Comparison of ENCODE assay signal across 3 cellular contexts in the genomic region with DNA sequence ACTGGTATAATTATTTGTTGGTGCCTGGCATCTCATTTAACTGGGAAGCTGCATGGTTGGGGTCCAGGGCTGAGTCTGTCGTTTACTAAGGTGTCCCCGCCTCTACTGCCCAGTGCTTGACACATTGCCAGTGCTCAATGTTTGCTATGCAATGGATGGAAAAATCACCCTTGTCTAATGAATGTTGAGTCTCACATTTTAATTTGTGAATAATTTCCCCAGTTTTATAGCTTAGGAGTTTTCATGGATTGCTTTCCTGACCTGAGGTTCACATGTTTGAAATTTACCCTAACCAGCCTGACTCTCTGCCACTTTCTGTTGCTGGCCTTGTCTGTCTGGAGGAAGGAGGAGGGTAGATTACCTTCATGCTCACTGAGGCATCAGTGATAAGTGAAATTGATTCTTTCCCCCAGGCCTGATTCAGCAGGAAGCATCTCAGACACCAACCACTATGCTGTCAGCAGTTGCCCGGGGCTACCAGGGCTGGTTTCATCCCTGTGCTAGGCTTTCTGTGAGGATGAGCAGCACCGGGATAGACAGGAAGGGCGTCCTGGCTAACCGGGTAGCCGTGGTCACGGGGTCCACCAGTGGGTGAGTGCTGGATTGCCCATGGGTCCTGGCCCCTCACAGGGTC.
A peak's percentile ranks its signal among the peaks of the same experiment; 100 is the strongest.
TF ChIP-seq lines count a peak whose summit lies in the region.

No MANE protein-coding gene starts in this region.

TF ChIP-seq in SK-N-SH, 30 proteins besides CTCF, POLR2A, EP300 and RAD21:
- no peak for TF ChIP-seq NRF1 (IDR thresholded peaks at IDR 0.05; ENCODE audit: low read depth, low read length)
- TF ChIP-seq SMC3 (IDR thresholded peaks at IDR 0.05; ENCODE audit: low read depth, low read length) = no peak
- no peak for TF ChIP-seq GATA2 (CRISPR knock-in tag; IDR thresholded peaks at IDR 0.05)
- TF ChIP-seq, protein P1, sequence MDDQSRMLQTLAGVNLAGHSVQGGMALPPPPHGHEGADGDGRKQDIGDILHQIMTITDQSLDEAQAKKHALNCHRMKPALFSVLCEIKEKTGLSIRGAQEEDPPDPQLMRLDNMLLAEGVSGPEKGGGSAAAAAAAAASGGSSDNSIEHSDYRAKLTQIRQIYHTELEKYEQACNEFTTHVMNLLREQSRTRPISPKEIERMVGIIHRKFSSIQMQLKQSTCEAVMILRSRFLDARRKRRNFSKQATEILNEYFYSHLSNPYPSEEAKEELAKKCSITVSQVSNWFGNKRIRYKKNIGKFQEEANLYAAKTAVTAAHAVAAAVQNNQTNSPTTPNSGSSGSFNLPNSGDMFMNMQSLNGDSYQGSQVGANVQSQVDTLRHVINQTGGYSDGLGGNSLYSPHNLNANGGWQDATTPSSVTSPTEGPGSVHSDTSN (IDR thresholded peaks at IDR 0.05) = no peak
- TF ChIP-seq TEAD4 (IDR thresholded peaks at IDR 0.05; ENCODE audit: borderline replicate concordance, insufficient read depth) = no peak
- TF ChIP-seq ELF1 (IDR thresholded peaks at IDR 0.05) = no peak
- TF ChIP-seq MXI1 (IDR thresholded peaks at IDR 0.05; ENCODE audit: low read depth, low read length) = no peak
- TF ChIP-seq, protein P2, sequence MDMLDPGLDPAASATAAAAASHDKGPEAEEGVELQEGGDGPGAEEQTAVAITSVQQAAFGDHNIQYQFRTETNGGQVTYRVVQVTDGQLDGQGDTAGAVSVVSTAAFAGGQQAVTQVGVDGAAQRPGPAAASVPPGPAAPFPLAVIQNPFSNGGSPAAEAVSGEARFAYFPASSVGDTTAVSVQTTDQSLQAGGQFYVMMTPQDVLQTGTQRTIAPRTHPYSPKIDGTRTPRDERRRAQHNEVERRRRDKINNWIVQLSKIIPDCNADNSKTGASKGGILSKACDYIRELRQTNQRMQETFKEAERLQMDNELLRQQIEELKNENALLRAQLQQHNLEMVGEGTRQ (IDR thresholded peaks at IDR 0.05; ENCODE audit: borderline replicate concordance, low read depth, low read length) = no peak
- TF ChIP-seq RCOR1 (IDR thresholded peaks at IDR 0.05; ENCODE audit: low read length) = no peak
TF ChIP-seq in SK-N-SH: peak in this region for 0.

TF ChIP-seq in SK-N-SH treated with all-trans-retinoic acid at 6 μM for 48 hours, 23 proteins besides CTCF, POLR2A, EP300 and RAD21:
- TF ChIP-seq ESRRG (CRISPR knock-in tag; IDR thresholded peaks at IDR 0.05) (no peak), TCF4 (CRISPR knock-in tag; IDR thresholded peaks at IDR 0.05; ENCODE audit: borderline replicate concordance) (no peak), PPARA (CRISPR knock-in tag; IDR thresholded peaks at IDR 0.05; ENCODE audit: borderline replicate concordance) (no peak), SNAI2 (CRISPR knock-in tag; IDR thresholded peaks at IDR 0.05) (no peak), ISL1 (CRISPR knock-in tag; IDR thresholded peaks at IDR 0.05) (no peak), ZFP30 (CRISPR knock-in tag; IDR thresholded peaks at IDR 0.05) (no peak), TOX (CRISPR knock-in tag; IDR thresholded peaks at IDR 0.05; ENCODE audit: borderline replicate concordance) (no peak), ZC3H10 (CRISPR knock-in tag; IDR thresholded peaks at IDR 0.05) (no peak), BACH2 (CRISPR knock-in tag; IDR thresholded peaks at IDR 0.05; ENCODE audit: borderline replicate concordance) (no peak), CSDC2 (CRISPR knock-in tag; IDR thresholded peaks at IDR 0.05) (no peak)
- TF ChIP-seq, protein P3, sequence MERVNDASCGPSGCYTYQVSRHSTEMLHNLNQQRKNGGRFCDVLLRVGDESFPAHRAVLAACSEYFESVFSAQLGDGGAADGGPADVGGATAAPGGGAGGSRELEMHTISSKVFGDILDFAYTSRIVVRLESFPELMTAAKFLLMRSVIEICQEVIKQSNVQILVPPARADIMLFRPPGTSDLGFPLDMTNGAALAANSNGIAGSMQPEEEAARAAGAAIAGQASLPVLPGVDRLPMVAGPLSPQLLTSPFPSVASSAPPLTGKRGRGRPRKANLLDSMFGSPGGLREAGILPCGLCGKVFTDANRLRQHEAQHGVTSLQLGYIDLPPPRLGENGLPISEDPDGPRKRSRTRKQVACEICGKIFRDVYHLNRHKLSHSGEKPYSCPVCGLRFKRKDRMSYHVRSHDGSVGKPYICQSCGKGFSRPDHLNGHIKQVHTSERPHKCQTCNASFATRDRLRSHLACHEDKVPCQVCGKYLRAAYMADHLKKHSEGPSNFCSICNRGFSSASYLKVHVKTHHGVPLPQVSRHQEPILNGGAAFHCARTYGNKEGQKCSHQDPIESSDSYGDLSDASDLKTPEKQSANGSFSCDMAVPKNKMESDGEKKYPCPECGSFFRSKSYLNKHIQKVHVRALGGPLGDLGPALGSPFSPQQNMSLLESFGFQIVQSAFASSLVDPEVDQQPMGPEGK (CRISPR knock-in tag; IDR thresholded peaks at IDR 0.05; ENCODE audit: borderline replicate concordance) = no peak
- TF ChIP-seq, protein P4, sequence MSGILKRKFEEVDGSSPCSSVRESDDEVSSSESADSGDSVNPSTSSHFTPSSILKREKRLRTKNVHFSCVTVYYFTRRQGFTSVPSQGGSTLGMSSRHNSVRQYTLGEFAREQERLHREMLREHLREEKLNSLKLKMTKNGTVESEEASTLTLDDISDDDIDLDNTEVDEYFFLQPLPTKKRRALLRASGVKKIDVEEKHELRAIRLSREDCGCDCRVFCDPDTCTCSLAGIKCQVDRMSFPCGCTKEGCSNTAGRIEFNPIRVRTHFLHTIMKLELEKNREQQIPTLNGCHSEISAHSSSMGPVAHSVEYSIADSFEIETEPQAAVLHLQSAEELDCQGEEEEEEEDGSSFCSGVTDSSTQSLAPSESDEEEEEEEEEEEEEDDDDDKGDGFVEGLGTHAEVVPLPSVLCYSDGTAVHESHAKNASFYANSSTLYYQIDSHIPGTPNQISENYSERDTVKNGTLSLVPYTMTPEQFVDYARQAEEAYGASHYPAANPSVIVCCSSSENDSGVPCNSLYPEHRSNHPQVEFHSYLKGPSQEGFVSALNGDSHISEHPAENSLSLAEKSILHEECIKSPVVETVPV (CRISPR knock-in tag; IDR thresholded peaks at IDR 0.05) = no peak

TF ChIP-seq in GM12878, 131 proteins besides CTCF, POLR2A, EP300 and RAD21:
- TF ChIP-seq TCF7 (IDR thresholded peaks at IDR 0.05; ENCODE audit: borderline replicate concordance) (peak; percentile 12; the same call in 1 of the 2 replicates), CBFB (IDR thresholded peaks at IDR 0.05; ENCODE audit: low read depth) (no peak)
